ENCODE assay signal across 1 cellular context in genomic region chr5:119356384-119357188, GRCh38.
TF ChIP-seq lines count a peak whose summit lies in the region.

No MANE protein-coding gene starts in this region.

TF ChIP-seq in neural cell, 6 proteins besides CTCF, POLR2A, EP300 and RAD21 (continued from another document):
- TF ChIP-seq REST (IDR thresholded peaks at IDR 0.05; ENCODE audit: borderline replicate concordance) (no peak), EZH2 (IDR thresholded peaks at IDR 0.05; ENCODE audit: borderline replicate concordance, insufficient read depth, low read length, poor library complexity, severe bottlenecking) (no peak)
